ENCODE assay signal across 8 cellular contexts in the genomic region with DNA sequence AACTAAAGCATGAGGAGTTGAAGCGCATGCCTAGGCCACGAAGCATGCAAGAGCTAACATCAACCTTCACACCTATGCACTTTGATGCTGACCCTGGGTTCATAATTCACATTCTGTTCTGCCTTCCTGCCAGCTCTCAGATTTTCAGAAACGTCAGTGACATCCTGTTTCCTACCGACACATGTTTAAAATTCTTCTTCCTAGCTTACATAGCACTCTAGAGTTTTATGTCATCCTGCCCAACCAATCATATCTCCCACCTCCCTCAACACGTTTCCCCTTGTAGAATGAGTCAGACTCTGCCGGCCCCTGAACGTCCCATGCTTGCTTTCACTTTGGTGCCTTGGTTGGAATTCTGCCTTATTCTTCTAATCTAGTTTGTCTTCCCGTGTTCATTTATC.
DNase-seq lines count a peak whose midpoint lies in the region; ATAC-seq and TF ChIP-seq lines count a peak whose summit lies in the region.

No MANE protein-coding gene starts in this region.

- H3K9ac ChIP-seq in skeletal muscle satellite cell (ENCODE audit: low read depth, low read length): peak overlapping the region; percentile 50

- H3K9me3 ChIP-seq in skeletal muscle satellite cell (replicated peaks; ENCODE audit: low read length): no peaks in the 10 kb centered on the region

- peak overlapping the region; percentile 45 for H3K4me3 ChIP-seq in epithelial cell of proximal tubule (ENCODE audit: low read depth, low read length)
- H3K4me3 ChIP-seq in skeletal muscle satellite cell (ENCODE audit: low read length): peak overlapping the region; percentile 62

- no peaks in the 10 kb centered on the region for H3K27me3 ChIP-seq in skeletal muscle satellite cell (ENCODE audit: control insufficient read depth, insufficient read depth, low read length)

- peaks cover 7% of the 10 kb centered on the region for H3K36me3 ChIP-seq in skeletal muscle satellite cell (ENCODE audit: insufficient read depth, low read length)

- in situ Hi-C loops in GM13976 (cut with MboI; ENCODE audit: low sequenced_read_pairs, unreplicated experiment): loop anchor here (5.0 kb wide), 1 partner anchor 145 kb away; the partner anchor contains the start of gene MAP3K5

- peak overlapping the region; percentile 78 for H3K4me2 ChIP-seq in skeletal muscle satellite cell (ENCODE audit: low read length)

- peak; percentile 42 for DNase-seq in GM13976 (ENCODE audit: low spot score)
- DNase-seq in UCSD-AML1 (lab: John Stamatoyannopoulos, UW; ENCODE audit: unreplicated experiment): peak; percentile 13
- DNase-seq in epithelial cell of proximal tubule (ENCODE audit: low read depth): peak; percentile 58
- no peak for DNase-seq in OCI-M2 (lab: John Stamatoyannopoulos, UW; ENCODE audit: unreplicated experiment)
- DNase-seq in NCI-H1694 treated with DMSO at 0.1 percent for 48 hours (lab: John Stamatoyannopoulos, UW): no peak
- DNase-seq in NCI-H1417 (lab: John Stamatoyannopoulos, UW): no peak

- peak; percentile 63 for ATAC-seq in HG02588 (IDR thresholded peaks at IDR 0.05; ENCODE audit: unreplicated experiment)

- peaks cover 35% of the 10 kb centered on the region for H3K4me1 ChIP-seq in skeletal muscle satellite cell (ENCODE audit: control insufficient read depth, insufficient read depth, low read length)

- no peak for TF ChIP-seq CTCF in GM13976 (IDR thresholded peaks at IDR 0.05; ENCODE audit: borderline replicate concordance, control extremely low read depth, extremely low read depth, insufficient read depth, missing control alignments)
- no peak for TF ChIP-seq CTCF in epithelial cell of proximal tubule (conservative IDR thresholded peaks at IDR 0.05; ENCODE audit: low read depth, low read length)

Comparison
In these comparisons a context has a peak if more than half of its experiments do, and no peak if none do; other contexts are left out.
1. DNase-seq: peak in GM13976 (single experiment), UCSD-AML1 (single experiment) and epithelial cell of proximal tubule (single experiment); none in OCI-M2 (single experiment), NCI-H1694 treated with DMSO at 0.1 percent for 48 hours (single experiment) and NCI-H1417 (0 of 3).